Comparison of ENCODE assay signal across 1 cellular context in genomic region chr1:19602486-19602885, GRCh38.
TF ChIP-seq lines count a peak whose summit lies in the region.

No MANE protein-coding gene starts in this region.

TF ChIP-seq in SK-N-SH treated with all-trans-retinoic acid at 6 μM for 48 hours, 23 proteins besides CTCF, POLR2A, EP300 and RAD21 (continued from another document):
- TF ChIP-seq PPARA (CRISPR knock-in tag; IDR thresholded peaks at IDR 0.05; ENCODE audit: borderline replicate concordance): no peak
- TF ChIP-seq CSRNP3 (CRISPR knock-in tag; IDR thresholded peaks at IDR 0.05): no peak
- TF ChIP-seq RARB (CRISPR knock-in tag; IDR thresholded peaks at IDR 0.05): no peak
- TF ChIP-seq BACH2 (CRISPR knock-in tag; IDR thresholded peaks at IDR 0.05; ENCODE audit: borderline replicate concordance): no peak
- TF ChIP-seq TSHZ2 (CRISPR knock-in tag; IDR thresholded peaks at IDR 0.05): no peak
- no peak for TF ChIP-seq OSR1 (CRISPR knock-in tag; IDR thresholded peaks at IDR 0.05)
- TF ChIP-seq CSDC2 (CRISPR knock-in tag; IDR thresholded peaks at IDR 0.05): no peak
- no peak for TF ChIP-seq ZFP3 (CRISPR knock-in tag; IDR thresholded peaks at IDR 0.05)
TF ChIP-seq in SK-N-SH treated with all-trans-retinoic acid at 6 μM for 48 hours: peak in this region for 0.
